17 cellular contexts compared by ENCODE assay signal in genomic region chr21:36892201-36892600, GRCh38.
DNase-seq lines count a peak whose midpoint lies in the region; ATAC-seq, FAIRE-seq and TF ChIP-seq lines count a peak whose summit lies in the region.
"Had no signal": no experiment of that assay in that cellular context is flagged by ENCODE, and none has a peak within 500 bp of the region (broad histone marks: within the 10 kb centered on the region; RNA-seq: fewer than 3 reads in every experiment).

No MANE protein-coding gene starts in this region.

- H3K79me2 ChIP-seq in osteoblast (ENCODE audit: insufficient read depth, low read length) = peaks cover 4% of the 10 kb centered on the region

- no peaks in the 10 kb centered on the region for H3K9me3 ChIP-seq in osteoblast (ENCODE audit: low read depth, low read length)
- H3K9me3 ChIP-seq: A549 had no signal

- intact Hi-C loops in Right ventricle myocardium inferior (cut with DNase I) (no loop called here), left cardiac atrium (cut with DNase I) (no loop called here)

- H3K27me3 ChIP-seq in bronchial epithelial cell (ENCODE audit: control insufficient read depth, insufficient read depth, low read length) (no peaks in the 10 kb centered on the region), osteoblast (ENCODE audit: insufficient read depth, low read length) (no peaks in the 10 kb centered on the region)
- H3K27me3 ChIP-seq: BLaER1 had no signal

- TF ChIP-seq CTCF in bronchial epithelial cell (IDR thresholded peaks at IDR 0.05; ENCODE audit: insufficient read depth, low read length, severe bottlenecking) (no peak), osteoblast (IDR thresholded peaks at IDR 0.05; ENCODE audit: extremely low read depth, low read depth, low read length) (no peak)

- H3K4me3 ChIP-seq in bronchial epithelial cell (ENCODE audit: low read depth, low read length) (no peak overlapping the region), osteoblast (ENCODE audit: insufficient read depth, low read length) (no peak overlapping the region)
- H3K4me3 ChIP-seq: A549, BLaER1, GM23338 had no signal

- H3K36me3 ChIP-seq in bronchial epithelial cell (ENCODE audit: control insufficient read depth, insufficient read depth, low read length) (no peaks in the 10 kb centered on the region), osteoblast (ENCODE audit: insufficient read depth, low read length) (peaks cover 4% of the 10 kb centered on the region)

- ATAC-seq in Right ventricle myocardium inferior (no peak), left cardiac atrium (no peak)
- ATAC-seq: A549, GM23338 had no signal

- H4K20me1 ChIP-seq in osteoblast (ENCODE audit: insufficient read depth, low read length) = no peaks in the 10 kb centered on the region
- H4K20me1 ChIP-seq: BLaER1 had no signal

- H2AFZ ChIP-seq in osteoblast (ENCODE audit: low read length) = no peak overlapping the region
- H2AFZ ChIP-seq: GM23338 had no signal

- H3K27ac ChIP-seq in osteoblast (ENCODE audit: low read depth, low read length) = peak overlapping the region; percentile 85
- H3K27ac ChIP-seq: 22Rv1, BLaER1 had no signal

- FAIRE-seq in bronchial epithelial cell (lab: Jason Lieb, UNC) (peak; percentile 13), RCC 7860 (lab: Jason Lieb, UNC) (no peak)
- FAIRE-seq: A549 had no signal

- no peak overlapping the region for H3K4me2 ChIP-seq in osteoblast (ENCODE audit: insufficient read depth, low read length)
- H3K4me2 ChIP-seq: A549, BLaER1, GM23338 had no signal

- DNase-seq in Right ventricle myocardium inferior (ENCODE audit: missing footprints) (peak; percentile 31), left cardiac atrium (no peak), bronchial epithelial cell (ENCODE audit: low read depth) (no peak), osteoblast (ENCODE audit: insufficient read length, low spot score, missing footprints) (no peak), H4 (ENCODE audit: low spot score) (no peak), RCC 7860 (ENCODE audit: low spot score) (no peak), GDM1 (lab: John Stamatoyannopoulos, UW) (no peak)
- DNase-seq: AML-193; CD4-positive, alpha-beta memory T cell; DMS153; DMS79; GF-D8; H7 had no signal

- peaks cover 33% of the 10 kb centered on the region for H3K4me1 ChIP-seq in osteoblast (ENCODE audit: insufficient read depth, low read length)
- H3K4me1 ChIP-seq: A549, BLaER1 had no signal
